Comparison of ENCODE assay signal across 8 cellular contexts in genomic region chr6:106509420-106510089, GRCh38.
A peak's percentile ranks its signal among the peaks of the same experiment; 100 is the strongest.
DNase-seq lines count a peak whose midpoint lies in the region; ATAC-seq, FAIRE-seq and TF ChIP-seq lines count a peak whose summit lies in the region.

No MANE protein-coding gene starts in this region.

- no peaks in the 10 kb centered on the region for H3K9me3 Mint-ChIP-seq in IgD-negative memory B cell
- H3K9me3 Mint-ChIP-seq in naive thymus-derived CD4-positive, alpha-beta T cell, result peaks cover 0 to 4% (median 0%) of the 10 kb centered on the region in 11 donors

- BruUV-seq in mammary epithelial cell (replicated peaks; lab: Mats Ljungman, UMichigan), result no TSS peak

- H3K36me3 ChIP-seq in mammary epithelial cell (ENCODE audit: insufficient read depth, low read length) (no peaks in the 10 kb centered on the region), MG63 (no peaks in the 10 kb centered on the region)
- peaks cover 0 to 11% (median 0%) of the 10 kb centered on the region in 3 experiments for H3K36me3 ChIP-seq in naive thymus-derived CD4-positive, alpha-beta T cell (ENCODE audit: control insufficient read depth in 2 of 3, insufficient read depth in 3 of 3, low read length in 3 of 3)

- H3K9ac ChIP-seq in mammary epithelial cell (ENCODE audit: insufficient read depth, low read length), result no peak overlapping the region

- H3K4me2 ChIP-seq in mammary epithelial cell (ENCODE audit: insufficient read depth, low read depth, low read length), result peak overlapping the region; percentile 96

- intact Hi-C loops in mammary epithelial cell (cut with micrococcal nuclease), result loop anchor here (2.0 to 5.0 kb wide), 3 partner anchors 19 to 63 kb away; no protein-coding TSS in a partner anchor
- intact Hi-C loops in naive thymus-derived CD4-positive, alpha-beta T cell (cut with micrococcal nuclease), result loop anchor here (1.0 to 10.0 kb wide), 9 partner anchors 15 to 1448 kb away; partner anchors contain the start of genes SEC63 (in 2 of the 2), BEND3 (in 1 of the 2), MTRES1 (in 1 of the 2) and QRSL1 (in 1 of the 2)

- H3K4me3 Mint-ChIP-seq in IgD-negative memory B cell, result peak overlapping the region; percentile 95 to 99 (median 97)
- H3K4me3 Mint-ChIP-seq in naive thymus-derived CD4-positive, alpha-beta T cell, result peak overlapping the region; percentile 89 to 98 (median 96)

- DNase-seq in CD1c-positive myeloid dendritic cell (ENCODE audit: extremely low spot score) (peak; percentile 62), mammary epithelial cell (no peak), mesenteric fat pad (ENCODE audit: low spot score) (no peak), MG63 (no peak), HTR-8/SVneo (ENCODE audit: insufficient read length, low spot score) (no peak)
- peak in 4 of 9 donors; percentile 10 to 33 (median 28) for DNase-seq in naive thymus-derived CD4-positive, alpha-beta T cell

- H3K27ac ChIP-seq in mammary epithelial cell (ENCODE audit: insufficient read depth, low read depth, low read length), result peak overlapping the region; percentile 70
- no peak overlapping the region for H3K27ac ChIP-seq in naive thymus-derived CD4-positive, alpha-beta T cell (ENCODE audit: low read depth, low read length)

- peak overlapping the region; percentile 82 for H2AFZ ChIP-seq in mammary epithelial cell (ENCODE audit: low read depth, low read length)

- H3K36me3 Mint-ChIP-seq in IgD-negative memory B cell, result no peaks in the 10 kb centered on the region
- H3K36me3 Mint-ChIP-seq in naive thymus-derived CD4-positive, alpha-beta T cell, result no peaks in the 10 kb centered on the region

- WGBS in mammary epithelial cell (ENCODE audit: low coverage, missing lambda C conversion rate), result 75% methylated on average over 15 of the region's 25 CpGs

- peaks cover 17 to 31% (median 26%) of the 10 kb centered on the region in 3 donors for H3K4me1 Mint-ChIP-seq in IgD-negative memory B cell
- peaks cover 22 to 42% (median 29%) of the 10 kb centered on the region in 7 donors for H3K4me1 Mint-ChIP-seq in naive thymus-derived CD4-positive, alpha-beta T cell

- H3K27me3 ChIP-seq in mammary epithelial cell (ENCODE audit: insufficient read depth, low read length), result no peaks in the 10 kb centered on the region
- no peaks in the 10 kb centered on the region for H3K27me3 ChIP-seq in naive thymus-derived CD4-positive, alpha-beta T cell (ENCODE audit: control insufficient read depth in 2 of 2, insufficient read depth in 2 of 2, low read length in 2 of 2)
- peaks cover 14% of the 10 kb centered on the region for H3K27me3 ChIP-seq in MG63

- H3K4me3 ChIP-seq in mammary epithelial cell (replicated peaks in 1 of 3; ENCODE audit: insufficient read depth in 1 of 3, low read depth in 2 of 3, low read length in 3 of 3) (peak overlapping the region in 1 of 3 experiments; percentile 62), MG63 (no peak overlapping the region; the same call in none of the 2 replicates)
- H3K4me3 ChIP-seq in naive thymus-derived CD4-positive, alpha-beta T cell (ENCODE audit: low read length), result peak overlapping the region; percentile 92

- H3K9me3 ChIP-seq in mammary epithelial cell (replicated peaks; ENCODE audit: insufficient read depth, low read length) (no peaks in the 10 kb centered on the region), MG63 (no peaks in the 10 kb centered on the region)
- no peaks in the 10 kb centered on the region for H3K9me3 ChIP-seq in naive thymus-derived CD4-positive, alpha-beta T cell (ENCODE audit: control insufficient read depth in 2 of 3, low read length in 3 of 3)

- peaks cover 37% of the 10 kb centered on the region for H3K4me1 ChIP-seq in mammary epithelial cell (ENCODE audit: insufficient read depth, low read length)
- H3K4me1 ChIP-seq in naive thymus-derived CD4-positive, alpha-beta T cell (ENCODE audit: control insufficient read depth in 2 of 2, insufficient read depth in 2 of 2, low read length in 2 of 2), result peaks cover 8 to 20% of the 10 kb centered on the region in 2 donors

- dilution Hi-C loops in mammary epithelial cell (cut with HindIII; ENCODE audit: low sequenced_read_pairs), result no loop called here

- TF ChIP-seq CTCF in mammary epithelial cell (conservative IDR thresholded peaks at IDR 0.05 in 1 of 2, IDR thresholded peaks at IDR 0.05 in 1 of 2; ENCODE audit: extremely low read depth in 1 of 2, insufficient read depth in 1 of 2, low read depth in 1 of 2, low read length in 2 of 2), result no peak

- peaks cover 44% of the 10 kb centered on the region for H3K79me2 ChIP-seq in mammary epithelial cell (ENCODE audit: insufficient read depth, low read length)

- no peak for ATAC-seq in naive thymus-derived CD4-positive, alpha-beta T cell
- no peak for ATAC-seq in GM18870 (IDR thresholded peaks at IDR 0.05; ENCODE audit: unreplicated experiment)

- CTCF ChIA-PET in mammary epithelial cell (lab: Charles Lee; ENCODE audit: low non-redundant PET), result no interaction called here
- CTCF ChIA-PET in naive thymus-derived CD4-positive, alpha-beta T cell (lab: Charles Lee), result interaction anchor here (0.5 to 7.1 kb wide), 9 partner anchors 11 to 149 kb away, joined by 3 to 74 read pairs (median 3); no protein-coding TSS in a partner anchor

- H3K27me3 Mint-ChIP-seq in IgD-negative memory B cell, result peaks cover 3% of the 10 kb centered on the region
- H3K27me3 Mint-ChIP-seq in naive thymus-derived CD4-positive, alpha-beta T cell, result peaks cover 0 to 42% (median 0%) of the 10 kb centered on the region in 5 donors

- POLR2A ChIA-PET in naive thymus-derived CD4-positive, alpha-beta T cell (lab: Charles Lee), result interaction anchor here (0.9 to 6.4 kb wide), 3 partner anchors 14 to 518 kb away, joined by 4 to 173 read pairs (median 4); no protein-coding TSS in a partner anchor

- H4K20me1 ChIP-seq in mammary epithelial cell (ENCODE audit: insufficient read depth, low read length), result no peaks in the 10 kb centered on the region

- in situ Hi-C loops in mammary epithelial cell (cut with MboI; ENCODE audit: low sequenced_read_pairs in 2 of 2), result no loop called here

- H3K27ac Mint-ChIP-seq in IgD-negative memory B cell, result peak overlapping the region in 2 of 3 donors; percentile 78 to 94
- peak overlapping the region in 4 of 9 donors; percentile 36 to 81 (median 41) for H3K27ac Mint-ChIP-seq in naive thymus-derived CD4-positive, alpha-beta T cell

- no peak for FAIRE-seq in HTR-8/SVneo (lab: Jason Lieb, UNC)
